1 cellular context compared by ENCODE assay signal in genomic region chr15:66293419-66294156, GRCh38.
TF ChIP-seq lines count a peak whose summit lies in the region.

Gene DIS3L, plus strand, starts transcription at chr15:66293568. Its CDS starts 29 bp downstream, at chr15:66293597.

TF ChIP-seq in HepG2, 621 proteins besides CTCF, POLR2A, EP300 and RAD21 (continued from another document and continues in another):
- TF ChIP-seq ZNF280D (CRISPR knock-in tag; IDR thresholded peaks at IDR 0.05) (no peak), HNF1B (CRISPR knock-in tag; IDR thresholded peaks at IDR 0.05) (no peak), ZNF225 (CRISPR knock-in tag; IDR thresholded peaks at IDR 0.05) (no peak), TCF12 (IDR thresholded peaks at IDR 0.05) (no peak), TCF12 (CRISPR knock-in tag; IDR thresholded peaks at IDR 0.05) (no peak), REPIN1 (CRISPR knock-in tag; IDR thresholded peaks at IDR 0.05; ENCODE audit: borderline replicate concordance, low read depth) (no peak), POLR2G (IDR thresholded peaks at IDR 0.05; ENCODE audit: low read depth, low read length) (peak; percentile 81; the same call in 1 of the 2 replicates), RAD51 (IDR thresholded peaks at IDR 0.05; ENCODE audit: borderline replicate concordance) (no peak), IKZF1 (IDR thresholded peaks at IDR 0.05) (no peak), ATF2 (CRISPR knock-in tag; IDR thresholded peaks at IDR 0.05) (no peak), TFE3 (CRISPR knock-in tag; IDR thresholded peaks at IDR 0.05) (no peak), ZNF10 (CRISPR knock-in tag; IDR thresholded peaks at IDR 0.05; ENCODE audit: borderline replicate concordance, low read depth) (no peak), ZNF704 (CRISPR knock-in tag; IDR thresholded peaks at IDR 0.05; ENCODE audit: borderline replicate concordance) (no peak), HNRNPK (IDR thresholded peaks at IDR 0.05; ENCODE audit: low read depth, low read length, poor library complexity, severe bottlenecking) (no peak), ZNF549 (CRISPR knock-in tag; IDR thresholded peaks at IDR 0.05) (no peak), SOX6 (IDR thresholded peaks at IDR 0.05) (no peak), SOX6 (CRISPR knock-in tag; IDR thresholded peaks at IDR 0.05) (no peak), ATF1 (CRISPR knock-in tag; IDR thresholded peaks at IDR 0.05) (no peak), ZNF34 (CRISPR knock-in tag; IDR thresholded peaks at IDR 0.05; ENCODE audit: borderline replicate concordance) (no peak), SIN3B (IDR thresholded peaks at IDR 0.05; ENCODE audit: low read length) (no peak), CCAR2 (optimal IDR thresholded peaks at IDR 0.05; ENCODE audit: low read depth, low read length) (no peak), POLR2AphosphoS2 (IDR thresholded peaks at IDR 0.05; ENCODE audit: low read depth, low read length) (no peak), HNF4G (IDR thresholded peaks at IDR 0.05; ENCODE audit: borderline replicate concordance, low read depth, low read length) (no peak), HNF4G (CRISPR knock-in tag; IDR thresholded peaks at IDR 0.05; ENCODE audit: borderline replicate concordance, low read depth) (no peak), ZSCAN20 (CRISPR knock-in tag; IDR thresholded peaks at IDR 0.05; ENCODE audit: borderline replicate concordance) (0 out of 2 replicates have a peak, but pooled peaks have one; percentile 29), FOXJ3 (CRISPR knock-in tag; IDR thresholded peaks at IDR 0.05; ENCODE audit: borderline replicate concordance) (no peak), NFE2L2 (IDR thresholded peaks at IDR 0.05; ENCODE audit: low read length) (no peak), ZFX (CRISPR knock-in tag; IDR thresholded peaks at IDR 0.05; ENCODE audit: low read depth) (peak; percentile 92), E2F5 (CRISPR knock-in tag; conservative IDR thresholded peaks at IDR 0.05) (0 out of 2 replicates have a peak, but pooled peaks have one; percentile 49), THYN1 (CRISPR knock-in tag; IDR thresholded peaks at IDR 0.05; ENCODE audit: borderline replicate concordance, low read depth) (no peak)
- TF ChIP-seq, protein P1, sequence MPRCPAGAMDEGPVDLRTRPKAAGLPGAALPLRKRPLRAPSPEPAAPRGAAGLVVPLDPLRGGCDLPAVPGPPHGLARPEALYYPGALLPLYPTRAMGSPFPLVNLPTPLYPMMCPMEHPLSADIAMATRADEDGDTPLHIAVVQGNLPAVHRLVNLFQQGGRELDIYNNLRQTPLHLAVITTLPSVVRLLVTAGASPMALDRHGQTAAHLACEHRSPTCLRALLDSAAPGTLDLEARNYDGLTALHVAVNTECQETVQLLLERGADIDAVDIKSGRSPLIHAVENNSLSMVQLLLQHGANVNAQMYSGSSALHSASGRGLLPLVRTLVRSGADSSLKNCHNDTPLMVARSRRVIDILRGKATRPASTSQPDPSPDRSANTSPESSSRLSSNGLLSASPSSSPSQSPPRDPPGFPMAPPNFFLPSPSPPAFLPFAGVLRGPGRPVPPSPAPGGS (CRISPR knock-in tag; IDR thresholded peaks at IDR 0.05) = peak; percentile 54; the same call in 1 of the 2 replicates
- TF ChIP-seq, protein P2, sequence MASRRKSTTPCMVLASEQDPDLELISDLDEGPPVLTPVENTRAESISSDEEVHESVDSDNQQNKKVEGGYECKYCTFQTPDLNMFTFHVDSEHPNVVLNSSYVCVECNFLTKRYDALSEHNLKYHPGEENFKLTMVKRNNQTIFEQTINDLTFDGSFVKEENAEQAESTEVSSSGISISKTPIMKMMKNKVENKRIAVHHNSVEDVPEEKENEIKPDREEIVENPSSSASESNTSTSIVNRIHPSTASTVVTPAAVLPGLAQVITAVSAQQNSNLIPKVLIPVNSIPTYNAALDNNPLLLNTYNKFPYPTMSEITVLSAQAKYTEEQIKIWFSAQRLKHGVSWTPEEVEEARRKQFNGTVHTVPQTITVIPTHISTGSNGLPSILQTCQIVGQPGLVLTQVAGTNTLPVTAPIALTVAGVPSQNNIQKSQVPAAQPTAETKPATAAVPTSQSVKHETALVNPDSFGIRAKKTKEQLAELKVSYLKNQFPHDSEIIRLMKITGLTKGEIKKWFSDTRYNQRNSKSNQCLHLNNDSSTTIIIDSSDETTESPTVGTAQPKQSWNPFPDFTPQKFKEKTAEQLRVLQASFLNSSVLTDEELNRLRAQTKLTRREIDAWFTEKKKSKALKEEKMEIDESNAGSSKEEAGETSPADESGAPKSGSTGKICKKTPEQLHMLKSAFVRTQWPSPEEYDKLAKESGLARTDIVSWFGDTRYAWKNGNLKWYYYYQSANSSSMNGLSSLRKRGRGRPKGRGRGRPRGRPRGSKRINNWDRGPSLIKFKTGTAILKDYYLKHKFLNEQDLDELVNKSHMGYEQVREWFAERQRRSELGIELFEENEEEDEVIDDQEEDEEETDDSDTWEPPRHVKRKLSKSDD (CRISPR knock-in tag; IDR thresholded peaks at IDR 0.05; ENCODE audit: low read depth) = peak; percentile 61; the same call in 1 of the 2 replicates
- TF ChIP-seq, protein P3, sequence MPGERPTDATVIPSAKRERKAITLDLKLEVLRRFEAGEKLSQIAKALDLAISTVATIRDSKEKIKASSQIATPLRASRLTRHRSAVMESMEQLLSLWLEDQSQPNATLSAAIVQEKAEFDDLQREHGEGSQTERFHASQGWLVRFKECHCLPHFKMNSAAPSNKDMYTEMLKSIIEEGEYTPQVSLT (CRISPR knock-in tag; IDR thresholded peaks at IDR 0.05; ENCODE audit: borderline replicate concordance, low read depth) = no peak
- TF ChIP-seq, protein P4, sequence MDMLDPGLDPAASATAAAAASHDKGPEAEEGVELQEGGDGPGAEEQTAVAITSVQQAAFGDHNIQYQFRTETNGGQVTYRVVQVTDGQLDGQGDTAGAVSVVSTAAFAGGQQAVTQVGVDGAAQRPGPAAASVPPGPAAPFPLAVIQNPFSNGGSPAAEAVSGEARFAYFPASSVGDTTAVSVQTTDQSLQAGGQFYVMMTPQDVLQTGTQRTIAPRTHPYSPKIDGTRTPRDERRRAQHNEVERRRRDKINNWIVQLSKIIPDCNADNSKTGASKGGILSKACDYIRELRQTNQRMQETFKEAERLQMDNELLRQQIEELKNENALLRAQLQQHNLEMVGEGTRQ (IDR thresholded peaks at IDR 0.05; ENCODE audit: low read depth, low read length) = no peak
- TF ChIP-seq, protein P4 (CRISPR knock-in tag; IDR thresholded peaks at IDR 0.05; ENCODE audit: borderline replicate concordance) = no peak
- TF ChIP-seq, protein P5, sequence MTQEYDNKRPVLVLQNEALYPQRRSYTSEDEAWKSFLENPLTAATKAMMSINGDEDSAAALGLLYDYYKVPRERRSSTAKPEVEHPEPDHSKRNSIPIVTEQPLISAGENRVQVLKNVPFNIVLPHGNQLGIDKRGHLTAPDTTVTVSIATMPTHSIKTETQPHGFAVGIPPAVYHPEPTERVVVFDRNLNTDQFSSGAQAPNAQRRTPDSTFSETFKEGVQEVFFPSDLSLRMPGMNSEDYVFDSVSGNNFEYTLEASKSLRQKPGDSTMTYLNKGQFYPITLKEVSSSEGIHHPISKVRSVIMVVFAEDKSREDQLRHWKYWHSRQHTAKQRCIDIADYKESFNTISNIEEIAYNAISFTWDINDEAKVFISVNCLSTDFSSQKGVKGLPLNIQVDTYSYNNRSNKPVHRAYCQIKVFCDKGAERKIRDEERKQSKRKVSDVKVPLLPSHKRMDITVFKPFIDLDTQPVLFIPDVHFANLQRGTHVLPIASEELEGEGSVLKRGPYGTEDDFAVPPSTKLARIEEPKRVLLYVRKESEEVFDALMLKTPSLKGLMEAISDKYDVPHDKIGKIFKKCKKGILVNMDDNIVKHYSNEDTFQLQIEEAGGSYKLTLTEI (CRISPR knock-in tag; conservative IDR thresholded peaks at IDR 0.05) = no peak
- TF ChIP-seq, protein P6, sequence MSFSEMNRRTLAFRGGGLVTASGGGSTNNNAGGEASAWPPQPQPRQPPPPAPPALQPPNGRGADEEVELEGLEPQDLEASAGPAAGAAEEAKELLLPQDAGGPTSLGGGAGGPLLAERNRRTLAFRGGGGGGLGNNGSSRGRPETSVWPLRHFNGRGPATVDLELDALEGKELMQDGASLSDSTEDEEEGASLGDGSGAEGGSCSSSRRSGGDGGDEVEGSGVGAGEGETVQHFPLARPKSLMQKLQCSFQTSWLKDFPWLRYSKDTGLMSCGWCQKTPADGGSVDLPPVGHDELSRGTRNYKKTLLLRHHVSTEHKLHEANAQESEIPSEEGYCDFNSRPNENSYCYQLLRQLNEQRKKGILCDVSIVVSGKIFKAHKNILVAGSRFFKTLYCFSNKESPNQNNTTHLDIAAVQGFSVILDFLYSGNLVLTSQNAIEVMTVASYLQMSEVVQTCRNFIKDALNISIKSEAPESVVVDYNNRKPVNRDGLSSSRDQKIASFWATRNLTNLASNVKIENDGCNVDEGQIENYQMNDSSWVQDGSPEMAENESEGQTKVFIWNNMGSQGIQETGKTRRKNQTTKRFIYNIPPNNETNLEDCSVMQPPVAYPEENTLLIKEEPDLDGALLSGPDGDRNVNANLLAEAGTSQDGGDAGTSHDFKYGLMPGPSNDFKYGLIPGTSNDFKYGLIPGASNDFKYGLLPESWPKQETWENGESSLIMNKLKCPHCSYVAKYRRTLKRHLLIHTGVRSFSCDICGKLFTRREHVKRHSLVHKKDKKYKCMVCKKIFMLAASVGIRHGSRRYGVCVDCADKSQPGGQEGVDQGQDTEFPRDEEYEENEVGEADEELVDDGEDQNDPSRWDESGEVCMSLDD (CRISPR knock-in tag; IDR thresholded peaks at IDR 0.05; ENCODE audit: borderline replicate concordance) = peak; percentile 47; the same call in 1 of the 2 replicates
